Comparison of ENCODE assay signal across 8 cellular contexts in genomic region chr15:77034620-77035467, GRCh38. TPM values are rescaled to one million over a fixed set of nuclear protein-coding genes. Genes with fewer than 3 reads are reported as not detected.
DNase-seq lines count a peak whose midpoint lies in the region; ATAC-seq and TF ChIP-seq lines count a peak whose summit lies in the region.

No MANE protein-coding gene starts in this region.

- H3K27me3 Mint-ChIP-seq in activated CD4-positive, alpha-beta T cell treated with anti-CD3 and anti-CD28 coated beads, Interleukin-2, amount 10 ng/mL, durations not matched to agents 7 days and 5 days = no peaks in the 10 kb centered on the region

- no peaks in the 10 kb centered on the region for H3K4me1 ChIP-seq in neutrophil (ENCODE audit: control insufficient read depth in 1 of 2, insufficient read depth in 1 of 2, low read depth in 1 of 2, low read length in 1 of 2)

- peak; percentile 17 for ATAC-seq in Right ventricle myocardium superior (ENCODE audit: poor library complexity)
- ATAC-seq in Right ventricle myocardium inferior = no peak
- peak; percentile 18 for ATAC-seq in esophagus mucosa
- ATAC-seq in HG02870 (IDR thresholded peaks at IDR 0.05; ENCODE audit: unreplicated experiment) = no peak

- CTCF ChIA-PET in activated CD4-positive, alpha-beta T cell treated with anti-CD3 and anti-CD28 coated beads, Interleukin-2, amount 10 ng/mL, durations not matched to agents 7 days and 5 days (lab: Charles Lee) = interaction anchor here (0.8 to 2.4 kb wide), 3 partner anchors 16 to 61 kb away, joined by 3 to 7 read pairs (median 4); no protein-coding TSS in a partner anchor

- TF ChIP-seq CTCF in neutrophil (IDR thresholded peaks at IDR 0.05) = peak; percentile 11

- DNase-seq in Right ventricle myocardium superior (peak; percentile 41), Right ventricle myocardium inferior (ENCODE audit: missing footprints) (no peak), NCI-H1930 (lab: John Stamatoyannopoulos, UW) (no peak), NCI-H1105 (lab: John Stamatoyannopoulos, UW) (no peak)
- DNase-seq in activated CD4-positive, alpha-beta T cell treated with anti-CD3 and anti-CD28 coated beads, Interleukin-2, amount 10 ng/mL, durations not matched to agents 7 days and 5 days = no peak

- intact Hi-C loops in Right ventricle myocardium superior (cut with DNase I) (no loop called here), Right ventricle myocardium inferior (cut with DNase I) (no loop called here)

- H3K36me3 Mint-ChIP-seq in activated CD4-positive, alpha-beta T cell treated with anti-CD3 and anti-CD28 coated beads, Interleukin-2, amount 10 ng/mL, durations not matched to agents 7 days and 5 days (ENCODE audit: low read depth) = peaks cover 80% of the 10 kb centered on the region

- peaks cover 6% of the 10 kb centered on the region for H3K9me3 Mint-ChIP-seq in activated CD4-positive, alpha-beta T cell treated with anti-CD3 and anti-CD28 coated beads, Interleukin-2, amount 10 ng/mL, durations not matched to agents 7 days and 5 days

- H3K4me3 ChIP-seq in neutrophil (ENCODE audit: low read depth in 1 of 2, low read length in 1 of 2) = no peak overlapping the region

- no peaks in the 10 kb centered on the region for H3K9me3 ChIP-seq in neutrophil

- H3K27ac ChIP-seq in neutrophil = peak overlapping the region; percentile 69

- POLR2A ChIA-PET in activated CD4-positive, alpha-beta T cell treated with anti-CD3 and anti-CD28 coated beads, Interleukin-2, amount 10 ng/mL, durations not matched to agents 7 days and 5 days (lab: Charles Lee) = no interaction called here

- peaks cover 82% of the 10 kb centered on the region for H3K36me3 ChIP-seq in neutrophil

- no peaks in the 10 kb centered on the region for H3K27me3 ChIP-seq in neutrophil

- no peak overlapping the region for H3K4me3 Mint-ChIP-seq in activated CD4-positive, alpha-beta T cell treated with anti-CD3 and anti-CD28 coated beads, Interleukin-2, amount 10 ng/mL, durations not matched to agents 7 days and 5 days

- peaks cover 14% of the 10 kb centered on the region for H3K4me1 Mint-ChIP-seq in activated CD4-positive, alpha-beta T cell treated with anti-CD3 and anti-CD28 coated beads, Interleukin-2, amount 10 ng/mL, durations not matched to agents 7 days and 5 days

- peak overlapping the region; percentile 60 for H3K27ac Mint-ChIP-seq in activated CD4-positive, alpha-beta T cell treated with anti-CD3 and anti-CD28 coated beads, Interleukin-2, amount 10 ng/mL, durations not matched to agents 7 days and 5 days

RNA-seq across cellular contexts. Expression of gene TSPAN3, which starts 36.1 kb away (rescaled TPM):
- total RNA-seq in Right ventricle myocardium superior (85.2 TPM), Right ventricle myocardium inferior (98.3 TPM), esophagus mucosa (60.8 TPM)
- 10 to 100 TPM; 14.5 to 16.7 TPM for total RNA-seq in activated CD4-positive, alpha-beta T cell treated with anti-CD3 and anti-CD28 coated beads, Interleukin-2, amount 10 ng/mL, durations not matched to agents 7 days and 5 days

RNA-seq across cellular contexts. Expression of gene PSTPIP1, which starts 39.9 kb away (rescaled TPM):
- total RNA-seq in Right ventricle myocardium superior = 5.0 TPM
- total RNA-seq in Right ventricle myocardium inferior = 4.5 TPM
- 100 to 1,000 TPM; 135 to 176 TPM for total RNA-seq in activated CD4-positive, alpha-beta T cell treated with anti-CD3 and anti-CD28 coated beads, Interleukin-2, amount 10 ng/mL, durations not matched to agents 7 days and 5 days
- 1.3 TPM for total RNA-seq in esophagus mucosa

Comparison
In these comparisons a context has a peak if more than half of its experiments do, and no peak if none do; other contexts are left out.
1. ATAC-seq: peak in Right ventricle myocardium superior (single experiment) and esophagus mucosa (single experiment); none in Right ventricle myocardium inferior (single experiment) and HG02870 (single experiment).
2. RNA of gene PSTPIP1, which starts 39.9 kb away (total RNA-seq): 135 to 176 TPM in activated CD4-positive, alpha-beta T cell treated with anti-CD3 and anti-CD28 coated beads, Interleukin-2, amount 10 ng/mL, durations not matched to agents 7 days and 5 days; 5.0 TPM in Right ventricle myocardium superior (single experiment), 4.5 TPM in Right ventricle myocardium inferior (single experiment) and 1.3 TPM in esophagus mucosa (single experiment); every median in the first group is over 10 times any median in the second.